2 cellular contexts compared by ENCODE assay signal in the genomic region with DNA sequence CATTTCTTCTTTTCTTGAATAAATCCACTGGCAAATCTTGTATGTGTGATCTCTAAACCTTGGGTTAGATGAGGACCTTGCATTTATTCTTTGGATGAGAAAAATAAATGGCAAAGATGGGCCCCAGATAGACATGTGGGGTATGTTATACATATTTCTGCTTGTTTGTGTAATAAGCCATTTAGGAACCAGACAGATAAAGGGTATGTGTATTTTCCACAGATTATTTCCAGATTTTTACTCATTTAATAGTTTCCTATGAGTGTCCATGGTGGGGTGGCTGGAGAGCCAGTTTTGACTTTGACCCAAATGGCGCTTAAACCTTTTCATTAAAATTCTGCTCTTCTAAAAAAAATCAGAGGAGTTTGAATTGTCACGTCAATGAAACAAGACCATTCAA.
"Had no signal": no experiment of that assay in that cellular context is flagged by ENCODE, and none has a peak within 500 bp of the region (broad histone marks: within the 10 kb centered on the region; RNA-seq: fewer than 3 reads in every experiment).

No MANE protein-coding gene starts in this region.

- DNase-seq: GDM1, GF-D8 had no signal
